1 cellular context compared by ENCODE assay signal in the genomic region with DNA sequence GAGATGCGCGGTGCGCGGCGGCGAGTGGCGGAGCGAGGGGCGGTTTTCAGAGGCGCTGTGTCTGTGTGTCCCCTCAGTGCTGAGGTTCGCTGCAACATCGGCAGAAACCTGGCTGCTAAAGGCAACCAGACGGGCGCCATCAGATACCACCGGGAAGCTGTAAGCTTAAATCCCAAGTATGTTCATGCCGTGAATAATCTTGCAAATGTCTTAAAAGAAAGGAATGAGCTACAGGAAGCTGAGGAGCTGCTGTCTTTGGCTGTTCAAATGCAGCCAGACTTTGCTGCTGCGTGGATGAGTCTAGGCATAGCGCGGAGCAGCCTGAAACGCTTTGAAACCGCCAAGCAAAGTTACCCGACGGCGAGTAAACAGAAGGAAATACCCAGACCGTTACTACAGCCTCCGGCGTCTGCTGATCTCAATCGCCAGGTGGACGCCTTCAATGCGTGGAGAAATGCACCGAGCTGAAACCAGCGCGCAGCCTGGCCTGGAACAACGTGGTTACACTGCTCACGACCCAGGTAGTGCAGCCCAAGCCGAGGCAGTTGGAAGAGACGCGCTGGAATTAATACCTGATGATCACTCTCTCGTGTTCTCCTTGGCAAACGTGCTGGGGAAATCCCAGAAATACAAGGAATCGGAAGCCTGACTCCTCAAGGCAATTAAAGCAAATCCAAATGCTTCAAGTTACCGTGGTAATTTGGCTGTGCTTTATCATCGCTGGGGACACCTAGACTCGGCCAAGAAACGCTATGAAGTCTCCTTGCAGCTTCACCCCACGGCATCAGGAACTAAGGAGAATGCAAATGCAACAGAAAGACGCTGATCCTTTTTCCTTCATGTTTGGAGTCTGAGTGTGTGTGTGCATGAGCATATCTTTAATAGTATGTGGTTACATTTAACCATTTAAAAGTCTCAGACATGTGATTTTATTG.
TF ChIP-seq lines count a peak whose summit lies in the region.

No MANE protein-coding gene starts in this region.

TF ChIP-seq in K562, 482 proteins besides CTCF, POLR2A, EP300 and RAD21:
- TF ChIP-seq RBM22 (IDR thresholded peaks at IDR 0.05; ENCODE audit: low read depth, low read length, poor library complexity, severe bottlenecking) (no peak), L3MBTL2 (IDR thresholded peaks at IDR 0.05) (peak; percentile 44; the same call in 1 of the 2 replicates), NRF1 (conservative IDR thresholded peaks at IDR 0.05 in 1 of 2, IDR thresholded peaks at IDR 0.05 in 1 of 2) (peak in 1 of 2 experiments; percentile 29; a peak in 1 of 4 replicates), MGA (IDR thresholded peaks at IDR 0.05) (peak; percentile 62)
